In the genomic region with DNA sequence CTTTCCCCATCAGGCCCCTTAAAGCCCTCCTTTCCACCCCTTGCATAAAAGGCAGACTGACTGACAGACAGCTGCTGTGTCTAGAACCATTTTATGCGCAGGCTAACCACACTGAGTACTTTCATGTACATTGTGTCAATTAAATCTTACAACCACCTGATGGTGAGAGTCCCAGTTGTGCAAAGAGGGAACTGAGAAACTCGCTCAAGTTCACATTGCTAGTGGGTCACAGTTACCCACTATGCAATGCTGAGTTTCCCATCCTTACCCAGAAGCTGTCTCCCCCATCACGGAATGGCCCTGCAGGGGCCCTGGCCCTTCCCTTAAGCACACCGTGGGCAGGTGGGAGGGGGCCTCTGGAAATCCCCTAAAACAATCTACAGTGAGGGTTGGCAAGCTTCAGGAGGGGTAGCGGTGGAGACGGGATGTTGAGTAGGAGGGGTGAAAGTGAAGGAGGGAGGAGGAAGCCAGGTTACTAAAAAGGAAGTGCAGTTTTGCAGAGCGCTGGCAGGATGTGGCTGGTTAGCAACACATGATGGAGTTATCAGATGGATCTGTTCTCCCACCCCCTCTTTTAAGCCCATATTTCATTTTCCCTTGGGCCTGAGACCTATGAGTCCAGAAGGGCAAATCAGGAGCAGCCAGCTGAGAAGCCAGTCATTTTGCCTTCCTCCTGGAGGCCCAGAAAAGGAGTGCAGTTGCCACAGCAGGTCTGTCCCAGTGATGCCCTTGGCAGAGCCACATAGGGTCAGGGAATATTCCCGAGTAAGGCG, we compare ENCODE assay signal across 8 cellular contexts. TPM values are rescaled to one million over a fixed set of nuclear protein-coding genes. Genes with fewer than 3 reads are reported as not detected.
DNase-seq lines count a peak whose midpoint lies in the region; ATAC-seq and TF ChIP-seq lines count a peak whose summit lies in the region.

No MANE protein-coding gene starts in this region.

- H2BK12ac ChIP-seq in trophoblast cell (ENCODE audit: low read length), result no peak overlapping the region

- no peak overlapping the region for H3K27ac ChIP-seq in trophoblast cell (ENCODE audit: low read depth, low read length)
- no peak overlapping the region for H3K27ac ChIP-seq in foreskin keratinocyte

- no peak overlapping the region for H3K18ac ChIP-seq in trophoblast cell (ENCODE audit: low read length)

- H3K23ac ChIP-seq in trophoblast cell (ENCODE audit: low read length), result no peak overlapping the region

- no peak overlapping the region for H4K12ac ChIP-seq in trophoblast cell (ENCODE audit: low read depth, low read length)

- no peak for TF ChIP-seq CTCF in foreskin keratinocyte (conservative IDR thresholded peaks at IDR 0.05)

- H2AFZ ChIP-seq in trophoblast cell (ENCODE audit: insufficient read depth, low read length, poor library complexity), result no peak overlapping the region

- H4K8ac ChIP-seq in trophoblast cell (ENCODE audit: low read depth, low read length), result no peak overlapping the region

- no peak overlapping the region for H3K4ac ChIP-seq in trophoblast cell (ENCODE audit: low read depth, low read length)

- no peak overlapping the region for H2BK5ac ChIP-seq in trophoblast cell (ENCODE audit: low read depth, low read length, poor library complexity)

- H3K36me3 ChIP-seq in trophoblast cell (ENCODE audit: control insufficient read depth in 1 of 2, insufficient read depth in 2 of 2, low read length in 2 of 2), result no peaks in the 10 kb centered on the region

- H4K91ac ChIP-seq in trophoblast cell (ENCODE audit: low read depth, low read length), result no peak overlapping the region

- H2AK5ac ChIP-seq in trophoblast cell (ENCODE audit: low read length), result no peak overlapping the region

- H3K9me3 ChIP-seq in trophoblast cell (ENCODE audit: insufficient read depth, low read depth, low read length), result no peaks in the 10 kb centered on the region

- ATAC-seq in GM18858 (IDR thresholded peaks at IDR 0.05; ENCODE audit: unreplicated experiment) (peak; percentile 61), HG02870 (IDR thresholded peaks at IDR 0.05; ENCODE audit: unreplicated experiment) (peak; percentile 61), foreskin keratinocyte (no peak)

- TF ChIP-seq POLR2A in Raji (IDR thresholded peaks at IDR 0.05; ENCODE audit: insufficient read depth, low read depth, low read length), result peak; percentile 48; the same call in 1 of the 2 replicates

- no peak overlapping the region for H3K4me3 ChIP-seq in trophoblast cell (ENCODE audit: low read depth, low read length)

- no peak overlapping the region for H3K9ac ChIP-seq in trophoblast cell (ENCODE audit: low read length)

- H3K4me2 ChIP-seq in trophoblast cell (ENCODE audit: low read length), result no peak overlapping the region

- H3K14ac ChIP-seq in trophoblast cell (ENCODE audit: low read length), result no peak overlapping the region

- H3K79me1 ChIP-seq in trophoblast cell (ENCODE audit: low read length), result no peaks in the 10 kb centered on the region

- DNase-seq in activated naive CD4-positive, alpha-beta T cell treated with Interleukin-2 at 50 U/mL for 16 hours, result peak; percentile 81
- peak; percentile 64 to 74 for DNase-seq in stimulated activated CD4-positive, alpha-beta T cell treated with anti-CD3 and anti-CD28 coated beads, Interleukin-12 subunit alpha, Interleukin-12 subunit beta, amount 100 ng/mL, for 24 hours (ENCODE audit: low read depth in 2 of 2)
- no peak for DNase-seq in cerebellar cortex (ENCODE audit: low spot score)
- DNase-seq in trophoblast cell, result no peak
- no peak for DNase-seq in foreskin keratinocyte

- no peaks in the 10 kb centered on the region for H3K79me2 ChIP-seq in trophoblast cell (ENCODE audit: control insufficient read depth, insufficient read depth, low read length, poor library complexity)

- 100% methylated on average over 2 of the region's 9 CpGs for WGBS in trophoblast cell (ENCODE audit: extremely low coverage, insufficient coverage, insufficient read length)

- no peak overlapping the region for H2BK120ac ChIP-seq in trophoblast cell (ENCODE audit: insufficient read depth, low read length, poor library complexity)

- H3K4me1 ChIP-seq in trophoblast cell (ENCODE audit: control insufficient read depth in 1 of 2, insufficient read depth in 2 of 2, low read length in 2 of 2) (no peaks in the 10 kb centered on the region), foreskin keratinocyte (peaks cover 9% of the 10 kb centered on the region)

- no peaks in the 10 kb centered on the region for H3K27me3 ChIP-seq in trophoblast cell (ENCODE audit: insufficient read depth, low read length)
- no peaks in the 10 kb centered on the region for H3K27me3 ChIP-seq in foreskin keratinocyte

RNA-seq across cellular contexts. Expression of a gene that starts 30.0 kb away (rescaled TPM):
- 2.6 and 2.7 TPM in 2 replicates for polyA plus RNA-seq in trophoblast cell (2013)
- total RNA-seq in foreskin keratinocyte, result 20.6 and 20.8 TPM in 2 replicates
- polyA plus RNA-seq in foreskin keratinocyte, result 26.6 and 27.6 TPM in 2 replicates

Comparison
In these comparisons a context has a peak if more than half of its experiments do, and no peak if none do; other contexts are left out.
1. DNase-seq: peak in activated naive CD4-positive, alpha-beta T cell treated with Interleukin-2 at 50 U/mL for 16 hours (single experiment) and stimulated activated CD4-positive, alpha-beta T cell treated with anti-CD3 and anti-CD28 coated beads, Interleukin-12 subunit alpha, Interleukin-12 subunit beta, amount 100 ng/mL, for 24 hours (2 of 2); none in cerebellar cortex (single experiment), trophoblast cell (0 of 2) and foreskin keratinocyte (0 of 2).